In genomic region chr2:1613731-1614354, GRCh38 we compare ENCODE assay signal across 11 cellular contexts.
DNase-seq lines count a peak whose midpoint lies in the region; ATAC-seq and TF ChIP-seq lines count a peak whose summit lies in the region.
"Had no signal": no experiment of that assay in that cellular context is flagged by ENCODE, and none has a peak within 500 bp of the region (broad histone marks: within the 10 kb centered on the region; RNA-seq: fewer than 3 reads in every experiment).

No MANE protein-coding gene starts in this region.

- 0 out of 2 replicates have a peak overlapping the region, but pooled peaks have one; percentile 3 for H3K27ac ChIP-seq in HUES6 (ENCODE audit: low read depth, low read length)
- H3K27ac ChIP-seq in naive thymus-derived CD4-positive, alpha-beta T cell (ENCODE audit: low read depth, low read length) = no peak overlapping the region
- H3K27ac ChIP-seq: thyroid gland had no signal

- no peak overlapping the region for H3K4me3 Mint-ChIP-seq in naive thymus-derived CD4-positive, alpha-beta T cell
- H3K4me3 Mint-ChIP-seq: central memory CD8-positive, alpha-beta T cell had no signal

- peaks cover 33% of the 10 kb centered on the region for H3K4me1 ChIP-seq in HUES6 (ENCODE audit: control insufficient read depth, insufficient read depth, low read length)
- H3K4me1 ChIP-seq in naive thymus-derived CD4-positive, alpha-beta T cell (ENCODE audit: control insufficient read depth in 2 of 2, insufficient read depth in 2 of 2, low read length in 2 of 2) = no peaks in the 10 kb centered on the region

- H3K4me3 ChIP-seq in HUES6 (ENCODE audit: low read depth, low read length) (peak overlapping the region; percentile 12; the same call in 1 of the 2 replicates), choroid plexus epithelial cell (ENCODE audit: low read depth, low read length) (no peak overlapping the region)
- no peak overlapping the region for H3K4me3 ChIP-seq in naive thymus-derived CD4-positive, alpha-beta T cell (ENCODE audit: low read length)
- H3K4me3 ChIP-seq: thyroid gland had no signal

- no peaks in the 10 kb centered on the region for H3K9me3 Mint-ChIP-seq in naive thymus-derived CD4-positive, alpha-beta T cell

- H3K27me3 ChIP-seq in HUES6 (ENCODE audit: control insufficient read depth, insufficient read depth, low read length) = peaks cover 2% of the 10 kb centered on the region; the same call in 1 of the 2 replicates
- H3K27me3 ChIP-seq in naive thymus-derived CD4-positive, alpha-beta T cell (ENCODE audit: control insufficient read depth in 2 of 2, insufficient read depth in 2 of 2, low read length in 2 of 2) = no peaks in the 10 kb centered on the region
- H3K27me3 ChIP-seq: thyroid gland had no signal

- H3K36me3 ChIP-seq in HUES6 (ENCODE audit: control insufficient read depth, insufficient read depth, low read length) = 0 out of 2 replicates have a peak, but pooled peaks cover 3% of the 10 kb centered on the region
- H3K36me3 ChIP-seq in naive thymus-derived CD4-positive, alpha-beta T cell (ENCODE audit: control insufficient read depth in 2 of 3, insufficient read depth in 3 of 3, low read length in 3 of 3) = no peaks in the 10 kb centered on the region
- H3K36me3 ChIP-seq: thyroid gland had no signal

- intact Hi-C loops in naive thymus-derived CD4-positive, alpha-beta T cell (cut with micrococcal nuclease) = no loop called here

- POLR2A ChIA-PET in naive thymus-derived CD4-positive, alpha-beta T cell (lab: Charles Lee) = no interaction called here

- H3K36me3 Mint-ChIP-seq in naive thymus-derived CD4-positive, alpha-beta T cell = no peaks in the 10 kb centered on the region

- peak; percentile 29 for DNase-seq in A172 (ENCODE audit: low spot score)
- peak; percentile 92 for DNase-seq in choroid plexus epithelial cell (ENCODE audit: low read depth)
- DNase-seq in iPS-NIHi11 (ENCODE audit: low spot score) = peak; percentile 47
- DNase-seq in D341Med (ENCODE audit: low spot score) = no peak
- no peak for DNase-seq in naive thymus-derived CD4-positive, alpha-beta T cell
- no peak for DNase-seq in pons (ENCODE audit: low spot score)
- DNase-seq: NCI-H2107 had no signal

- TF ChIP-seq CTCF in choroid plexus epithelial cell (conservative IDR thresholded peaks at IDR 0.05; ENCODE audit: low read depth, low read length) = peak; percentile 18

- H3K9ac ChIP-seq in HUES6 (ENCODE audit: low read length) = no peak overlapping the region

- H3K27me3 Mint-ChIP-seq in naive thymus-derived CD4-positive, alpha-beta T cell = peaks cover 0 to 16% (median 4%) of the 10 kb centered on the region in 5 donors

- ATAC-seq in naive thymus-derived CD4-positive, alpha-beta T cell = no peak
- ATAC-seq in GM21786 (IDR thresholded peaks at IDR 0.05; ENCODE audit: unreplicated experiment) = no peak

- no peak overlapping the region for H3K27ac Mint-ChIP-seq in naive thymus-derived CD4-positive, alpha-beta T cell

- peaks cover 0 to 4% (median 0%) of the 10 kb centered on the region in 7 donors for H3K4me1 Mint-ChIP-seq in naive thymus-derived CD4-positive, alpha-beta T cell
- H3K4me1 Mint-ChIP-seq: central memory CD8-positive, alpha-beta T cell had no signal

- no peaks in the 10 kb centered on the region for H3K9me3 ChIP-seq in HUES6 (ENCODE audit: control insufficient read depth, insufficient read depth, low read depth, low read length)
- H3K9me3 ChIP-seq in naive thymus-derived CD4-positive, alpha-beta T cell (ENCODE audit: control insufficient read depth in 2 of 3, low read length in 3 of 3) = no peaks in the 10 kb centered on the region
- H3K9me3 ChIP-seq: thyroid gland had no signal

- CTCF ChIA-PET in naive thymus-derived CD4-positive, alpha-beta T cell (lab: Charles Lee) = no interaction called here

Comparison
In these comparisons a context has a peak if more than half of its experiments do, and no peak if none do; other contexts are left out.
1. DNase-seq: peak in A172 (single experiment), choroid plexus epithelial cell (single experiment) and iPS-NIHi11 (single experiment); none in D341Med (single experiment), naive thymus-derived CD4-positive, alpha-beta T cell (0 of 9) and pons (single experiment).